36 cellular contexts compared by ENCODE assay signal in the genomic region with DNA sequence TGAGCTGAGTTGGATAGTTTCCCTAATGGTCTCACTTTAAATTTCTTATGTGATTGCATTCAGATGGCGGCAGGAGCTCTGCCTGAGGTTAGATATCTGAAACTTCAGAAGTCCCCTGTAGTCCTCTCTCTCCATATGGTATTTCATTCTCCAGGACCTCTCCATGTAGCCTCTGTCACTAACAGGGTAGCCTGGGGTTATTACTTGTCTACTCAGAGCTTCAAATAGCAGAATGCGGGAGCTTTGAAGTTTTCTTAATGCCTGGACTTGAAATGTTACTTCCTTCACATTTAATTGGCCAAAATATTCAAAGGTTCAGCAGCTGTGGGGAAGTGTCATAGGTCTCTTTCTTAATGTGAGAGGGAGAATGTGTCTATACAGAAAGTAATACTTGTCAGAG.
"Had no signal": no experiment of that assay in that cellular context is flagged by ENCODE, and none has a peak within 500 bp of the region (broad histone marks: within the 10 kb centered on the region; RNA-seq: fewer than 3 reads in every experiment).

No MANE protein-coding gene starts in this region.

- H3K27me3 Mint-ChIP-seq: activated naive CD4-positive, alpha-beta T cell treated with anti-CD3 and anti-CD28 coated beads, Interleukin-2, amount 10 ng/mL, durations not matched to agents 7 days and 5 days; activated naive CD4-positive, alpha-beta T cell treated with anti-CD3 and anti-CD28 coated beads, Interleukin-2, amount 50 U/mL, for 24 hours; activated naive CD8-positive, alpha-beta T cell; activated naive CD8-positive, alpha-beta T cell treated with anti-CD3 and anti-CD28 coated beads for 36 hours; activated naive CD8-positive, alpha-beta T cell treated with anti-CD3 and anti-CD28 coated beads, Interleukin-2, amount 10 ng/mL, durations not matched to agents 7 days and 5 days; activated naive CD8-positive, alpha-beta T cell treated with anti-CD3 and anti-CD28 coated beads, Interleukin-2, amount 50 U/mL, for 24 hours; activated T-cell treated with anti-CD3 and anti-CD28 coated beads, Interleukin-2, amount 50 U/mL, for 24 hours; activated T-helper 17 cell treated with anti-CD3 and anti-CD28 coated beads, Interleukin-2, amount 50 U/mL, for 72 hours; central memory CD8-positive, alpha-beta T cell had no signal

- H3K9me3 ChIP-seq: adrenal gland, body of pancreas, breast epithelium had no signal

- H3K4me3 Mint-ChIP-seq: activated naive CD4-positive, alpha-beta T cell treated with anti-CD3 and anti-CD28 coated beads for 36 hours; activated naive CD4-positive, alpha-beta T cell treated with anti-CD3 and anti-CD28 coated beads, Interleukin-2, amount 10 ng/mL, durations not matched to agents 7 days and 5 days; activated naive CD4-positive, alpha-beta T cell treated with anti-CD3 and anti-CD28 coated beads, Interleukin-2, amount 50 U/mL, for 24 hours; activated naive CD8-positive, alpha-beta T cell; activated naive CD8-positive, alpha-beta T cell treated with anti-CD3 and anti-CD28 coated beads for 36 hours; activated naive CD8-positive, alpha-beta T cell treated with anti-CD3 and anti-CD28 coated beads, Interleukin-2, amount 10 ng/mL, durations not matched to agents 7 days and 5 days; activated naive CD8-positive, alpha-beta T cell treated with anti-CD3 and anti-CD28 coated beads, Interleukin-2, amount 50 U/mL, for 24 hours; activated T-cell treated with anti-CD3 and anti-CD28 coated beads, Interleukin-2, amount 50 U/mL, for 24 hours; activated T-cell treated with anti-CD3 and anti-CD28 coated beads, Interleukin-2, amount 50 U/mL, for 4 hours; activated T-cell treated with anti-CD3 and anti-CD28 coated beads, Interleukin-2, amount 50 U/mL, for 72 hours; activated T-helper 1 cell treated with anti-CD3 and anti-CD28 coated beads, Interleukin-12 subunit alpha, Interleukin-12 subunit beta, Interleukin-2, Interleukin-4 antibody, amounts not matched to agents 30 ng/mL and 10 ng/mL and 1 ng/mL, durations not matched to agents 14 hours and 24 hours and 36 hours; activated T-helper 17 cell treated with anti-CD3 and anti-CD28 coated beads, Interleukin-2, amount 50 U/mL, for 72 hours; brain; central memory CD8-positive, alpha-beta T cell had no signal

- H3K4me3 ChIP-seq: adrenal gland, ascending aorta, body of pancreas, breast epithelium, cardiac muscle cell had no signal

- DNase-seq: activated effector memory CD4-positive, alpha-beta T cell treated with anti-CD3 and anti-CD28 coated beads, Interleukin-2, amount 50 U/mL, for 16 hours; activated effector memory CD4-positive, alpha-beta T cell treated with Interleukin-2 at 50 U/mL for 16 hours; activated gamma-delta T cell; activated naive CD4-positive, alpha-beta T cell treated with anti-CD3 and anti-CD28 coated beads for 36 hours; activated naive CD4-positive, alpha-beta T cell treated with anti-CD3 and anti-CD28 coated beads, Interleukin-2, amount 10 ng/mL, durations not matched to agents 7 days and 5 days; activated naive CD4-positive, alpha-beta T cell treated with anti-CD3 and anti-CD28 coated beads, Interleukin-2, amount 50 U/mL, for 16 hours; activated naive CD4-positive, alpha-beta T cell treated with Interleukin-2 at 50 U/mL for 16 hours; activated naive CD8-positive, alpha-beta T cell treated with anti-CD3 and anti-CD28 coated beads for 36 hours; activated naive CD8-positive, alpha-beta T cell treated with anti-CD3 and anti-CD28 coated beads, Interleukin-2, amount 10 ng/mL, durations not matched to agents 7 days and 5 days; activated naive CD8-positive, alpha-beta T cell treated with anti-CD3 and anti-CD28 coated beads, Interleukin-2, amount 50 U/mL, for 24 hours; activated T-cell treated with anti-CD3 and anti-CD28 coated beads for 4 hours; activated T-cell treated with anti-CD3 and anti-CD28 coated beads, Interleukin-2, amount 50 U/mL, for 1 hour; activated T-cell treated with anti-CD3 and anti-CD28 coated beads, Interleukin-2, amount 50 U/mL, for 24 hours; activated T-cell treated with anti-CD3 and anti-CD28 coated beads, Interleukin-2, amount 50 U/mL, for 4 hours; activated T-cell treated with anti-CD3 and anti-CD28 coated beads, Interleukin-2, amount 50 U/mL, for 48 hours; activated T-cell treated with anti-CD3 and anti-CD28 coated beads, Interleukin-2, amount 50 U/mL, for 72 hours; adrenal gland; amniotic stem cell; anterior cingulate cortex; aorta; body of pancreas; brain microvascular endothelial cell; caudate nucleus; central memory CD4-positive, alpha-beta T cell; cerebellar nuclear complex had no signal

- H3K4me1 ChIP-seq: adrenal gland, ascending aorta, body of pancreas, breast epithelium had no signal

- H3K27me3 ChIP-seq: adrenal gland, ascending aorta, body of pancreas, brain microvascular endothelial cell, breast epithelium, cardiac muscle cell had no signal

- H3K4me1 Mint-ChIP-seq: activated naive CD4-positive, alpha-beta T cell treated with anti-CD3 and anti-CD28 coated beads, Interleukin-2, amount 10 ng/mL, durations not matched to agents 7 days and 5 days; activated naive CD4-positive, alpha-beta T cell treated with anti-CD3 and anti-CD28 coated beads, Interleukin-2, amount 50 U/mL, for 24 hours; activated naive CD8-positive, alpha-beta T cell treated with anti-CD3 and anti-CD28 coated beads for 36 hours; activated naive CD8-positive, alpha-beta T cell treated with anti-CD3 and anti-CD28 coated beads, Interleukin-2, amount 10 ng/mL, durations not matched to agents 7 days and 5 days; activated naive CD8-positive, alpha-beta T cell treated with anti-CD3 and anti-CD28 coated beads, Interleukin-2, amount 50 U/mL, for 24 hours; activated T-helper 17 cell treated with anti-CD3 and anti-CD28 coated beads, Interleukin-2, amount 50 U/mL, for 72 hours; brain; central memory CD8-positive, alpha-beta T cell had no signal

- H3K27ac ChIP-seq: adrenal gland, ascending aorta, body of pancreas, brain microvascular endothelial cell, breast epithelium, cardiac muscle cell had no signal

- H3K9me3 Mint-ChIP-seq: activated naive CD8-positive, alpha-beta T cell treated with anti-CD3 and anti-CD28 coated beads, Interleukin-2, amount 10 ng/mL, durations not matched to agents 7 days and 5 days; activated T-helper 1 cell treated with anti-CD3 and anti-CD28 coated beads, Interleukin-12 subunit alpha, Interleukin-12 subunit beta, Interleukin-2, Interleukin-4 antibody, amounts not matched to agents 30 ng/mL and 10 ng/mL and 1 ng/mL, durations not matched to agents 14 hours and 24 hours and 36 hours had no signal

- ATAC-seq: activated naive CD4-positive, alpha-beta T cell treated with anti-CD3 and anti-CD28 coated beads, Interleukin-2, amount 50 U/mL, for 72 hours; activated naive CD8-positive, alpha-beta T cell treated with anti-CD3 and anti-CD28 coated beads, Interleukin-2, amount 50 U/mL, for 24 hours; activated T-cell treated with anti-CD3 and anti-CD28 coated beads, Interleukin-2, amount 50 U/mL, for 4 hours; activated T-cell treated with anti-CD3 and anti-CD28 coated beads, Interleukin-2, amount 50 U/mL, for 72 hours; activated T-helper 17 cell treated with anti-CD3 and anti-CD28 coated beads, Interleukin-2, amount 50 U/mL, for 72 hours; body of pancreas had no signal

- H3K36me3 Mint-ChIP-seq: activated naive CD4-positive, alpha-beta T cell treated with anti-CD3 and anti-CD28 coated beads, Interleukin-2, amount 10 ng/mL, durations not matched to agents 7 days and 5 days; activated naive CD4-positive, alpha-beta T cell treated with anti-CD3 and anti-CD28 coated beads, Interleukin-2, amount 50 U/mL, for 24 hours; activated naive CD8-positive, alpha-beta T cell; activated naive CD8-positive, alpha-beta T cell treated with anti-CD3 and anti-CD28 coated beads for 36 hours; activated naive CD8-positive, alpha-beta T cell treated with anti-CD3 and anti-CD28 coated beads, Interleukin-2, amount 10 ng/mL, durations not matched to agents 7 days and 5 days; brain had no signal

- H3K27ac Mint-ChIP-seq: activated naive CD4-positive, alpha-beta T cell treated with anti-CD3 and anti-CD28 coated beads for 36 hours; activated naive CD4-positive, alpha-beta T cell treated with anti-CD3 and anti-CD28 coated beads, Interleukin-2, amount 10 ng/mL, durations not matched to agents 7 days and 5 days; activated naive CD4-positive, alpha-beta T cell treated with anti-CD3 and anti-CD28 coated beads, Interleukin-2, amount 50 U/mL, for 24 hours; activated naive CD4-positive, alpha-beta T cell treated with anti-CD3 and anti-CD28 coated beads, Interleukin-2, amount 50 U/mL, for 72 hours; activated naive CD8-positive, alpha-beta T cell; activated naive CD8-positive, alpha-beta T cell treated with anti-CD3 and anti-CD28 coated beads for 36 hours; activated naive CD8-positive, alpha-beta T cell treated with anti-CD3 and anti-CD28 coated beads, Interleukin-2, amount 10 ng/mL, durations not matched to agents 7 days and 5 days; activated naive CD8-positive, alpha-beta T cell treated with anti-CD3 and anti-CD28 coated beads, Interleukin-2, amount 50 U/mL, for 24 hours; activated T-cell treated with anti-CD3 and anti-CD28 coated beads, Interleukin-2, amount 50 U/mL, for 24 hours; activated T-cell treated with anti-CD3 and anti-CD28 coated beads, Interleukin-2, amount 50 U/mL, for 72 hours; activated T-helper 1 cell treated with anti-CD3 and anti-CD28 coated beads, Interleukin-12 subunit alpha, Interleukin-12 subunit beta, Interleukin-2, Interleukin-4 antibody, amounts not matched to agents 30 ng/mL and 10 ng/mL and 1 ng/mL, durations not matched to agents 14 hours and 24 hours and 36 hours; activated T-helper 17 cell treated with anti-CD3 and anti-CD28 coated beads, Interleukin-2, amount 50 U/mL, for 72 hours; activated T-helper 2 cell treated with anti-CD3 and anti-CD28 coated beads, Interferon-gamma antibody, Interleukin-2, Interleukin-4, amounts not matched to agents 10 μg/mL and 5 μg/mL and 100 μg/mL, durations not matched to agents 14 hours and 24 hours and 36 hours; brain had no signal

- H3K36me3 ChIP-seq: adrenal gland, ascending aorta, brain microvascular endothelial cell, breast epithelium, cardiac muscle cell had no signal
